Comparison of ENCODE assay signal across 23 cellular contexts in genomic region chrX:99271641-99272040, GRCh38.
DNase-seq lines count a peak whose midpoint lies in the region; ATAC-seq and TF ChIP-seq lines count a peak whose summit lies in the region.
"Had no signal": no experiment of that assay in that cellular context is flagged by ENCODE, and none has a peak within 500 bp of the region (broad histone marks: within the 10 kb centered on the region; RNA-seq: fewer than 3 reads in every experiment).

No MANE protein-coding gene starts in this region.

- H3K9ac ChIP-seq in endodermal cell (ENCODE audit: extremely low read depth, low read length, poor library complexity, severe bottlenecking), result no peak overlapping the region
- H3K9ac ChIP-seq: GM23248 had no signal

- no peak overlapping the region for H3K27ac Mint-ChIP-seq in GM23338
- no peak overlapping the region for H3K27ac Mint-ChIP-seq in endodermal cell
- H3K27ac Mint-ChIP-seq: CD4-positive, CD25-positive, alpha-beta regulatory T cell; CD8-positive, alpha-beta memory T cell; HFFc6; IgD-negative memory B cell had no signal

- H3K36me3 ChIP-seq in GM23338 (ENCODE audit: insufficient read depth) (no peaks in the 10 kb centered on the region), SJCRH30 (no peaks in the 10 kb centered on the region), endodermal cell (ENCODE audit: control insufficient read depth, insufficient read depth, low read length) (no peaks in the 10 kb centered on the region), OCI-LY7 (ENCODE audit: insufficient read depth, low read length) (no peaks in the 10 kb centered on the region)
- H3K36me3 ChIP-seq: BE2C had no signal

- no peak overlapping the region for H3K27ac ChIP-seq in GM23338 (ENCODE audit: low read depth)
- no peak overlapping the region for H3K27ac ChIP-seq in SJCRH30
- no peak overlapping the region for H3K27ac ChIP-seq in endodermal cell (ENCODE audit: low read depth, low read length)
- H3K27ac ChIP-seq in OCI-LY7 (ENCODE audit: low read depth, low read length, poor library complexity, severe bottlenecking), result no peak overlapping the region
- H3K27ac ChIP-seq: GM23248 had no signal

- no peaks in the 10 kb centered on the region for H3F3A ChIP-seq in GM23338 (replicated peaks; ENCODE audit: low read depth)

- no peaks in the 10 kb centered on the region for H3K27me3 ChIP-seq in GM23338 (ENCODE audit: insufficient read depth)
- H3K27me3 ChIP-seq in SJCRH30, result no peaks in the 10 kb centered on the region
- H3K27me3 ChIP-seq in endodermal cell (ENCODE audit: control insufficient read depth, insufficient read depth, low read length, poor library complexity, severe bottlenecking), result no peaks in the 10 kb centered on the region
- H3K27me3 ChIP-seq: BE2C had no signal

- no peak for ATAC-seq in GM23338
- no peak for ATAC-seq in HG02610 (IDR thresholded peaks at IDR 0.05; ENCODE audit: unreplicated experiment)
- ATAC-seq: GM12878, HCT116, HepG2 had no signal

- H2AFZ ChIP-seq in GM23338 (no peak overlapping the region), OCI-LY7 (ENCODE audit: low read length) (no peak overlapping the region)
- H2AFZ ChIP-seq: GM23248 had no signal

- TF ChIP-seq CTCF in GM23338 (conservative IDR thresholded peaks at IDR 0.05; ENCODE audit: low read depth in 2 of 2) (peak; percentile 32 to 40; a peak in 2 of 4 replicates), endodermal cell (conservative IDR thresholded peaks at IDR 0.05) (peak; percentile 42), OCI-LY7 (conservative IDR thresholded peaks at IDR 0.05; ENCODE audit: low read length) (no peak)

- H3K9me3 Mint-ChIP-seq in GM23338 (peaks cover 14% of the 10 kb centered on the region; the same call in 2 of the 3 replicates), endodermal cell (peaks cover 21% of the 10 kb centered on the region)

- H3K9me3 ChIP-seq in SJCRH30 (replicated peaks) (no peaks in the 10 kb centered on the region), endodermal cell (ENCODE audit: control insufficient read depth, low read length) (peaks cover 27% of the 10 kb centered on the region), OCI-LY7 (ENCODE audit: low read length) (no peaks in the 10 kb centered on the region)
- H3K9me3 ChIP-seq: BE2C had no signal

- no peaks in the 10 kb centered on the region for H3K36me3 Mint-ChIP-seq in GM23338 (ENCODE audit: low read depth)
- H3K36me3 Mint-ChIP-seq in endodermal cell (ENCODE audit: low read depth), result peaks cover 2% of the 10 kb centered on the region
- H3K36me3 Mint-ChIP-seq: CD4-positive, CD25-positive, alpha-beta regulatory T cell; CD8-positive, alpha-beta memory T cell; IgD-negative memory B cell had no signal

- H4K20me1 ChIP-seq in GM23338 (replicated peaks; ENCODE audit: insufficient read depth) (no peaks in the 10 kb centered on the region), OCI-LY7 (ENCODE audit: insufficient read depth, low read length) (no peaks in the 10 kb centered on the region)

- BruUV-seq in OCI-LY7 (replicated peaks; lab: Mats Ljungman, UMichigan), result no TSS peak

- intact Hi-C loops in OCI-LY7 (cut with micrococcal nuclease; ENCODE audit: unreplicated experiment), result no loop called here

- CTCF ChIA-PET in OCI-LY7 (lab: Charles Lee; ENCODE audit: unreplicated experiment), result no interaction called here

- no peak overlapping the region for H3K4me2 ChIP-seq in GM23338
- no peak overlapping the region for H3K4me2 ChIP-seq in OCI-LY7 (ENCODE audit: low read length)

- WGBS in endodermal cell (ENCODE audit: insufficient coverage in 1 of 2, insufficient read length in 1 of 2), 2 experiments, result 93 to 100% methylated on average over 2 to 8 of the region's 8 CpGs

- H3K27me3 Mint-ChIP-seq in GM23338 (ENCODE audit: insufficient read depth, low read depth, poor library complexity) (no peaks in the 10 kb centered on the region), endodermal cell (ENCODE audit: insufficient read depth) (no peaks in the 10 kb centered on the region)
- H3K27me3 Mint-ChIP-seq: CD4-positive, CD25-positive, alpha-beta regulatory T cell; IgD-negative memory B cell had no signal

- POLR2A ChIA-PET in OCI-LY7 (lab: Charles Lee), result no interaction called here

- H3K4me1 Mint-ChIP-seq in GM23338 (no peaks in the 10 kb centered on the region), endodermal cell (peaks cover 2% of the 10 kb centered on the region)
- H3K4me1 Mint-ChIP-seq: CD4-positive, CD25-positive, alpha-beta regulatory T cell; CD8-positive, alpha-beta memory T cell; IgD-negative memory B cell had no signal

- H3K79me2 ChIP-seq in GM23338 (replicated peaks; ENCODE audit: insufficient read depth), result no peaks in the 10 kb centered on the region
- no peaks in the 10 kb centered on the region for H3K79me2 ChIP-seq in OCI-LY7 (ENCODE audit: insufficient read depth, low read depth, low read length)

- H3K9me2 ChIP-seq in GM23338 (ENCODE audit: insufficient read depth) (no peaks in the 10 kb centered on the region), OCI-LY7 (ENCODE audit: insufficient read depth, low read length) (no peaks in the 10 kb centered on the region)

- H3K4me3 ChIP-seq in GM23338 (no peak overlapping the region), SJCRH30 (no peak overlapping the region), endodermal cell (ENCODE audit: low read length) (no peak overlapping the region), OCI-LY7 (ENCODE audit: low read depth, low read length, poor library complexity, severe bottlenecking) (no peak overlapping the region)
- H3K4me3 ChIP-seq: GM12878, GM23248 had no signal

- H3K4me3 Mint-ChIP-seq in GM23338, result no peak overlapping the region
- H3K4me3 Mint-ChIP-seq in endodermal cell, result no peak overlapping the region
- H3K4me3 Mint-ChIP-seq: CD4-positive, CD25-positive, alpha-beta regulatory T cell; CD8-positive, alpha-beta memory T cell; HFFc6; IgD-negative memory B cell had no signal

- H3K4me1 ChIP-seq in GM23338 (ENCODE audit: insufficient read depth), result no peaks in the 10 kb centered on the region
- H3K4me1 ChIP-seq in SJCRH30, result no peaks in the 10 kb centered on the region
- H3K4me1 ChIP-seq in endodermal cell (ENCODE audit: control insufficient read depth, insufficient read depth, low read length), result no peaks in the 10 kb centered on the region
- no peaks in the 10 kb centered on the region for H3K4me1 ChIP-seq in OCI-LY7 (ENCODE audit: insufficient read depth, low read length, poor library complexity, severe bottlenecking)
- H3K4me1 ChIP-seq: BE2C had no signal

- DNase-seq in ELF-1 (ENCODE audit: low read depth, low spot score) (peak; percentile 24), GM23338 (ENCODE audit: low spot score) (peak; percentile 2), SJCRH30 (peak; percentile 17 to 37), endodermal cell (peak; percentile 75), NCI-H526 (lab: John Stamatoyannopoulos, UW) (no peak), OCI-LY7 (ENCODE audit: low spot score) (no peak)
- DNase-seq: ACHN; BE2C; C1 segment of cervical spinal cord; CD4-positive, CD25-positive, alpha-beta regulatory T cell; CD8-positive, alpha-beta memory T cell; COR-L47; DMS 273 treated with DMSO at 0.1 percent for 48 hours; DMS53; GF-D8; GM23248; HFFc6; KG1 had no signal

TF ChIP-seq in GM23338, 12 proteins besides CTCF, POLR2A, EP300 and RAD21 (continues in another document):
- no peak for TF ChIP-seq STAT1 (IDR thresholded peaks at IDR 0.05; ENCODE audit: unreplicated experiment)
- no peak for TF ChIP-seq ZNF114 (CRISPR knock-in tag; IDR thresholded peaks at IDR 0.05)
- no peak for TF ChIP-seq ZNF331 (CRISPR knock-in tag; IDR thresholded peaks at IDR 0.05; ENCODE audit: low read depth)
- no peak for TF ChIP-seq ETS1 (IDR thresholded peaks at IDR 0.05)
- no peak for TF ChIP-seq NANOG (IDR thresholded peaks at IDR 0.05; ENCODE audit: borderline replicate concordance)
- no peak for TF ChIP-seq EZH2phosphoT487 (IDR thresholded peaks at IDR 0.05; ENCODE audit: unreplicated experiment)
- no peak for TF ChIP-seq REST (IDR thresholded peaks at IDR 0.05; ENCODE audit: unreplicated experiment)

Comparison
In these comparisons a context has a peak if more than half of its experiments do, and no peak if none do; other contexts are left out.
1. DNase-seq: peak in ELF-1 (single experiment), GM23338 (single experiment), SJCRH30 (2 of 2) and endodermal cell (single experiment); none in NCI-H526 (0 of 2) and OCI-LY7 (single experiment).